Comparison of ENCODE assay signal across 29 cellular contexts in genomic region chr12:120702629-120703028, GRCh38. TPM values are rescaled to one million over a fixed set of nuclear protein-coding genes. Genes with fewer than 3 reads are reported as not detected.
A peak's percentile ranks its signal among the peaks of the same experiment; 100 is the strongest.
DNase-seq lines count a peak whose midpoint lies in the region; ATAC-seq and TF ChIP-seq lines count a peak whose summit lies in the region.
"Had no signal": no experiment of that assay in that cellular context is flagged by ENCODE, and none has a peak within 500 bp of the region (broad histone marks: within the 10 kb centered on the region; RNA-seq: fewer than 3 reads in every experiment).

No MANE protein-coding gene starts in this region.

- H3K27me3 ChIP-seq in HCT116 (ENCODE audit: insufficient read depth, low read length) (no peaks in the 10 kb centered on the region), adrenal gland (no peaks in the 10 kb centered on the region), parathyroid adenoma (ENCODE audit: control insufficient read depth, insufficient read depth, low read length) (no peaks in the 10 kb centered on the region), osteoblast (ENCODE audit: insufficient read depth, low read length) (no peaks in the 10 kb centered on the region), gastrocnemius medialis (no peaks in the 10 kb centered on the region)
- H3K27me3 ChIP-seq: left lung, MG63, SJCRH30, tibial nerve had no signal

- TF ChIP-seq RAD21 in HCT116 (IDR thresholded peaks at IDR 0.05; ENCODE audit: low read depth): no peak

- no peak overlapping the region for H3K27ac ChIP-seq in HCT116 (ENCODE audit: low read depth, low read length)
- peak overlapping the region; percentile 63 to 88 (median 87) for H3K27ac ChIP-seq in adrenal gland
- peak overlapping the region; percentile 15 for H3K27ac ChIP-seq in parathyroid adenoma
- H3K27ac ChIP-seq in osteoblast (ENCODE audit: low read depth, low read length): no peak overlapping the region
- peak overlapping the region in 2 of 4 donors; percentile 20 to 66 for H3K27ac ChIP-seq in gastrocnemius medialis
- H3K27ac ChIP-seq: SJCRH30, skin epidermis, tibial nerve had no signal

- POLR2A ChIA-PET in HCT116 (lab: Charles Lee): no interaction called here

- H4K20me1 ChIP-seq in HCT116 (ENCODE audit: insufficient read depth) (no peaks in the 10 kb centered on the region), osteoblast (ENCODE audit: insufficient read depth, low read length) (peaks cover 5% of the 10 kb centered on the region)

- CTCF ChIA-PET in HCT116 (lab: Charles Lee): no interaction called here

- WGBS in adrenal gland, 4 donors: 25 to 71% (median 57%) methylated on average over 1 of the region's 1 CpG

- BruUV-seq in HCT116 (replicated peaks; lab: Mats Ljungman, UMichigan): no TSS peak

- peaks cover 3% of the 10 kb centered on the region; the same call in 1 of the 2 replicates for H3K79me2 ChIP-seq in HCT116 (ENCODE audit: insufficient read depth, low read length)
- H3K79me2 ChIP-seq in parathyroid adenoma: peaks cover 3% of the 10 kb centered on the region
- peaks cover 7% of the 10 kb centered on the region for H3K79me2 ChIP-seq in osteoblast (ENCODE audit: insufficient read depth, low read length)

- RAD21 ChIA-PET in HCT116 (lab: Charles Lee; ENCODE audit: low non-redundant PET in 1 of 2, low total read pairs in 2 of 2, uncharacterized antibody in 2 of 2, unreplicated experiment in 2 of 2): no interaction called here

- TF ChIP-seq POLR2A in HCT116 (IDR thresholded peaks at IDR 0.05; ENCODE audit: borderline replicate concordance, extremely low read depth, insufficient read depth, insufficient read length) (no peak), adrenal gland (IDR thresholded peaks at IDR 0.05) (peak in 1 of 2 donors; percentile 17), gastrocnemius medialis (IDR thresholded peaks at IDR 0.05) (no peak)

- H2AFZ ChIP-seq in HCT116 (ENCODE audit: low read depth, low read length, poor library complexity, severe bottlenecking) (no peak overlapping the region), parathyroid adenoma (no peak overlapping the region), osteoblast (ENCODE audit: low read length) (no peak overlapping the region)

- no peaks in the 10 kb centered on the region for H3K9me3 ChIP-seq in HCT116 (ENCODE audit: control insufficient read depth in 1 of 2, insufficient read depth in 1 of 2, low read depth in 1 of 2, low read length in 2 of 2)
- H3K9me3 ChIP-seq in adrenal gland (replicated peaks in 1 of 3): no peaks in the 10 kb centered on the region
- no peaks in the 10 kb centered on the region for H3K9me3 ChIP-seq in parathyroid adenoma (ENCODE audit: control insufficient read depth, low read length)
- no peaks in the 10 kb centered on the region for H3K9me3 ChIP-seq in osteoblast (ENCODE audit: low read depth, low read length)
- no peaks in the 10 kb centered on the region for H3K9me3 ChIP-seq in gastrocnemius medialis
- H3K9me3 ChIP-seq: HAP-1, left lung, MG63, SJCRH30, tibial nerve had no signal

- DNase-seq in HCT116 (ENCODE audit: low read depth, low spot score) (no peak), NCI-H1105 (lab: John Stamatoyannopoulos, UW) (peak; percentile 24), adrenal gland (peak; percentile 68 to 91 (median 83)), osteoblast (ENCODE audit: insufficient read length, low spot score, missing footprints) (no peak), gastrocnemius medialis (no peak)
- DNase-seq: activated CD4-positive, alpha-beta T cell treated with anti-CD3 and anti-CD28 coated beads for 36 hours; activated CD8-positive, alpha-beta T cell treated with anti-CD3 and anti-CD28 coated beads, Interleukin-2, amount 10 ng/mL, durations not matched to agents 7 days and 5 days; DMS79 treated with DMSO at 0.1 percent for 48 hours; endodermal cell; hypothalamus; immature natural killer cell; left lung; MG63; naive thymus-derived CD8-positive, alpha-beta T cell; NCI-H1436; NCI-H2171; NCI-H524; nucleus accumbens; SJCRH30; stimulated activated CD4-positive, alpha-beta T cell treated with anti-CD3 and anti-CD28 coated beads, Interleukin-1b, Interleukin-23, amount 100 ng/mL, for 48 hours; stimulated activated CD8-positive, alpha-beta memory T cell treated with anti-CD3 and anti-CD28 coated beads, Interleukin-4, amount 100 ng/mL, for 48 hours; stimulated activated naive CD8-positive, alpha-beta T cell treated with anti-CD3 and anti-CD28 coated beads, Interleukin-15, amount 100 ng/mL, for 72 hours; T-helper 1 cell had no signal

- H3K4me2 ChIP-seq in HCT116 (ENCODE audit: low read length): no peak overlapping the region
- H3K4me2 ChIP-seq in parathyroid adenoma (ENCODE audit: low read length): no peak overlapping the region
- H3K4me2 ChIP-seq in osteoblast (ENCODE audit: insufficient read depth, low read length): no peak overlapping the region

- H3K9me2 ChIP-seq in HCT116 (ENCODE audit: insufficient read depth): no peaks in the 10 kb centered on the region

- in situ Hi-C loops in gastrocnemius medialis (cut with MboI; ENCODE audit: low sequenced_read_pairs in 4 of 4): no loop called here

- intact Hi-C loops in HCT116 (cut with micrococcal nuclease) (no loop called here), adrenal gland (cut with DNase I) (no loop called here), gastrocnemius medialis (cut with DNase I; ENCODE audit: low total_unique reads) (no loop called here)

- TF ChIP-seq CTCF in HCT116 (IDR thresholded peaks at IDR 0.05 in 2 of 3, conservative IDR thresholded peaks at IDR 0.05 in 1 of 3; ENCODE audit: borderline replicate concordance in 1 of 3, insufficient read depth in 1 of 3, low read depth in 2 of 3, low read length in 2 of 3) (no peak), adrenal gland (IDR thresholded peaks at IDR 0.05) (no peak), parathyroid adenoma (IDR thresholded peaks at IDR 0.05) (no peak), osteoblast (IDR thresholded peaks at IDR 0.05; ENCODE audit: extremely low read depth, low read depth, low read length) (no peak), gastrocnemius medialis (IDR thresholded peaks at IDR 0.05 in 4 of 5, conservative IDR thresholded peaks at IDR 0.05 in 1 of 5) (no peak)

- H3K9ac ChIP-seq in HCT116 (ENCODE audit: low read length): no peak overlapping the region
- H3K9ac ChIP-seq in parathyroid adenoma: no peak overlapping the region

- H3K36me3 ChIP-seq in HCT116 (ENCODE audit: control insufficient read depth in 1 of 2, insufficient read depth in 2 of 2, low read length in 2 of 2): peaks cover 22 to 46% of the 10 kb centered on the region in 2 experiments
- H3K36me3 ChIP-seq in adrenal gland (replicated peaks in 1 of 2): peaks cover 0 to 52% of the 10 kb centered on the region in 2 donors
- no peaks in the 10 kb centered on the region for H3K36me3 ChIP-seq in parathyroid adenoma (ENCODE audit: control insufficient read depth, insufficient read depth, low read length)
- peaks cover 47% of the 10 kb centered on the region for H3K36me3 ChIP-seq in osteoblast (ENCODE audit: insufficient read depth, low read length)
- H3K36me3 ChIP-seq in gastrocnemius medialis: peaks cover 0 to 34% of the 10 kb centered on the region in 2 donors

- no peak overlapping the region for H3K4me3 ChIP-seq in HCT116 (replicated peaks in 1 of 2; ENCODE audit: low read depth in 1 of 2, low read length in 2 of 2)
- H3K4me3 ChIP-seq in adrenal gland: no peak overlapping the region
- H3K4me3 ChIP-seq in parathyroid adenoma (ENCODE audit: low read depth, low read length): no peak overlapping the region
- no peak overlapping the region for H3K4me3 ChIP-seq in osteoblast (ENCODE audit: insufficient read depth, low read length)
- no peak overlapping the region for H3K4me3 ChIP-seq in gastrocnemius medialis
- H3K4me3 ChIP-seq: HAP-1, left lung, MG63, SJCRH30, skin epidermis, tibial nerve had no signal

- no peaks in the 10 kb centered on the region for H3K4me1 ChIP-seq in HCT116 (ENCODE audit: control insufficient read depth in 1 of 2, insufficient read depth in 2 of 2, low read length in 2 of 2)
- H3K4me1 ChIP-seq in adrenal gland (replicated peaks in 1 of 2): peaks cover 22 to 34% of the 10 kb centered on the region in 2 donors
- no peaks in the 10 kb centered on the region for H3K4me1 ChIP-seq in parathyroid adenoma
- H3K4me1 ChIP-seq in osteoblast (ENCODE audit: insufficient read depth, low read length): no peaks in the 10 kb centered on the region
- H3K4me1 ChIP-seq in gastrocnemius medialis: peaks cover 23 to 45% of the 10 kb centered on the region in 2 donors
- H3K4me1 ChIP-seq: HAP-1, SJCRH30, tibial nerve had no signal

- ATAC-seq in HCT116 (no peak), GM18861 (IDR thresholded peaks at IDR 0.05; ENCODE audit: unreplicated experiment) (no peak), gastrocnemius medialis (no peak)
- ATAC-seq: activated CD4-positive, alpha-beta T cell treated with anti-CD3 and anti-CD28 coated beads for 36 hours; activated CD8-positive, alpha-beta T cell treated with anti-CD3 and anti-CD28 coated beads, Interleukin-2, amount 10 ng/mL, durations not matched to agents 7 days and 5 days; activated naive CD4-positive, alpha-beta T cell treated with anti-CD3 and anti-CD28 coated beads, Interleukin-2, amount 50 U/mL, for 72 hours; naive thymus-derived CD8-positive, alpha-beta T cell; stimulated activated naive CD8-positive, alpha-beta T cell treated with anti-CD3 and anti-CD28 coated beads, Interleukin-15, amount 100 ng/mL, for 72 hours had no signal

TF ChIP-seq in HCT116, 20 proteins besides CTCF, POLR2A, EP300 and RAD21:
- TF ChIP-seq YY1 (IDR thresholded peaks at IDR 0.05; ENCODE audit: extremely low read depth, insufficient replicate concordance, low read depth, low read length) (no peak), TCF7L2 (IDR thresholded peaks at IDR 0.05; ENCODE audit: borderline replicate concordance, extremely low read depth, insufficient read depth, insufficient read length) (peak; percentile 37), EGR1 (IDR thresholded peaks at IDR 0.05; ENCODE audit: low read depth) (no peak)

RNA-seq across cellular contexts. Expression of gene UNC119B, which starts 7.6 kb away (rescaled TPM):
- 33.8 TPM for total RNA-seq in HCT116 (2021; ENCODE audit: unreplicated experiment)
- 20.2 and 21.3 TPM in 2 replicates for polyA plus RNA-seq in HCT116 (2012)
- 10 to 100 TPM; 44.4 to 97.5 (median 70.0) TPM for total RNA-seq in adrenal gland
- 10 to 100 TPM; 14.0 to 43.9 (median 17.9) TPM for polyA plus RNA-seq in adrenal gland
- 23.2 and 24.5 TPM in 2 replicates for total RNA-seq in osteoblast
- total RNA-seq in gastrocnemius medialis: 1 to 10 TPM; 4.7 to 8.7 (median 7.8) TPM

RNA-seq across cellular contexts. Expression of gene MLEC, which starts 15.7 kb away (rescaled TPM):
- total RNA-seq in HCT116 (2021; ENCODE audit: unreplicated experiment) (152 TPM), adrenal gland (100 to 1,000 TPM; 210 to 555 (median 303) TPM), osteoblast (85.2 and 89.8 TPM in 2 replicates), gastrocnemius medialis (10 to 100 TPM; 46.5 to 89.4 (median 60.1) TPM)
- 53.9 and 59.2 TPM in 2 replicates for polyA plus RNA-seq in HCT116 (2012)
- 100 to 1,000 TPM in 1 of 3 donors, 10 to 100 TPM in 2; 68.3 to 286 (median 90.0) TPM for polyA plus RNA-seq in adrenal gland

RNA-seq across cellular contexts. Expression of gene ACADS, which starts 23.0 kb away (rescaled TPM):
- total RNA-seq in HCT116 (2021; ENCODE audit: unreplicated experiment): 21.4 TPM
- polyA plus RNA-seq in HCT116 (2012): 21.2 and 22.2 TPM in 2 replicates
- 100 to 1,000 TPM in 4 of 8 donors, 10 to 100 TPM in 4; 54.9 to 179 (median 97.4) TPM for total RNA-seq in adrenal gland
- 10 to 100 TPM in 2 of 3 donors, 1 to 10 TPM in 1; 6.2 to 68.4 (median 53.9) TPM for polyA plus RNA-seq in adrenal gland
- total RNA-seq in osteoblast: 10.5 and 12.7 TPM in 2 replicates
- 100 to 1,000 TPM; 166 to 224 (median 200) TPM for total RNA-seq in gastrocnemius medialis

Comparison
In these comparisons a context has a peak if more than half of its experiments do, and no peak if none do; other contexts are left out.
1. DNase-seq: peak in NCI-H1105 (single experiment) and adrenal gland (7 of 7); none in HCT116 (single experiment), osteoblast (single experiment) and gastrocnemius medialis (0 of 2).
2. H3K27ac ChIP-seq: peak in adrenal gland (5 of 5) and parathyroid adenoma (single experiment); none in HCT116 (single experiment) and osteoblast (single experiment).